In the genomic region with DNA sequence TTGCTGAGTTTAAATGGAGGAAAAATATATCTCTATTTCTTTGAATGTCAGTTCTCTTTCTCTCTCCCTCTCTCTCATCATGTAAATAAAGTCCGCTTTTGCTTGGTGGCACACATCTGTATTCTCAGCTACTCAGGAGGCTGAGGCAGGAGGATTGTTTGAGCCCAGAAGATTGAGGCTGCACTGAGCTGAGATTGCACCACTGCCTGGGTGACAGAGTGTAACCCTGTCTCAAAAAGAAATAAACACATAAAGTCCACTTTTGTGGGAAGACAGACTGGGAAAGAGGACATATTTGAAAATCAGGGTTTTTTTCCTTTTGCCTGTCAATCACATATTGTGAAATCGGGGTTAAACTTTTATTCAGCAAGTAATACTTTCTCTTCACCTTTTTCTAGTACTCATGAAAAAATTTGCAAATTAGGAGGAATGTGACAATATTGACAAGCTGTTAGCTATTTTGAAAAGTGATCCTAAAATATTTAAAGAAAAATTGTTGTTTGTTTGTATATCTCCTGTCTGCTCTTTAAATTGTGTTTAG, we compare ENCODE assay signal across 24 cellular contexts. TPM values are rescaled to one million over a fixed set of nuclear protein-coding genes. Genes with fewer than 3 reads are reported as not detected.
DNase-seq lines count a peak whose midpoint lies in the region; ATAC-seq, FAIRE-seq and TF ChIP-seq lines count a peak whose summit lies in the region.
"Had no signal": no experiment of that assay in that cellular context is flagged by ENCODE, and none has a peak within 500 bp of the region (broad histone marks: within the 10 kb centered on the region; RNA-seq: fewer than 3 reads in every experiment).

No MANE protein-coding gene starts in this region.

- no peak for TF ChIP-seq RAD21 in HepG2 (CRISPR knock-in tag; IDR thresholded peaks at IDR 0.05)

- intact Hi-C loops in MCF 10A (cut with micrococcal nuclease): no loop called here
- intact Hi-C loops in mammary epithelial cell (cut with micrococcal nuclease): no loop called here
- intact Hi-C loops in HepG2 (cut with micrococcal nuclease; ENCODE audit: unreplicated experiment): no loop called here
- intact Hi-C loops in activated naive CD4-positive, alpha-beta T cell treated with anti-CD3 and anti-CD28 coated beads for 36 hours (cut with micrococcal nuclease): no loop called here

- no peak for FAIRE-seq in HepG2 (lab: Jason Lieb, UNC)
- FAIRE-seq: TTC549 had no signal

- H3K4me3 ChIP-seq in mammary epithelial cell (replicated peaks in 1 of 3; ENCODE audit: insufficient read depth in 1 of 3, low read depth in 2 of 3, low read length in 3 of 3): no peak overlapping the region
- H3K4me3 ChIP-seq in brain microvascular endothelial cell (ENCODE audit: low read depth, low read length): no peak overlapping the region
- no peak overlapping the region for H3K4me3 ChIP-seq in HepG2 (replicated peaks in 1 of 3; ENCODE audit: insufficient read depth in 1 of 3, low read depth in 2 of 3, low read length in 3 of 3)
- H3K4me3 ChIP-seq in thoracic aorta: no peak overlapping the region
- H3K4me3 ChIP-seq: skin epidermis, upper lobe of right lung had no signal

- TF ChIP-seq EP300 in HepG2 (IDR thresholded peaks at IDR 0.05; ENCODE audit: low read depth in 2 of 2, low read length in 2 of 2) (no peak), HepG2 (CRISPR knock-in tag; IDR thresholded peaks at IDR 0.05; ENCODE audit: borderline replicate concordance) (no peak)

- no peak for DNase-seq in MCF 10A (ENCODE audit: unreplicated experiment)
- DNase-seq in mammary epithelial cell: no peak
- DNase-seq in brain microvascular endothelial cell: no peak
- no peak for DNase-seq in HepG2 (ENCODE audit: low spot score)
- DNase-seq in thoracic aorta (ENCODE audit: low spot score): no peak
- no peak for DNase-seq in activated gamma-delta T cell treated with Interleukin-2 at 50 U/mL for 16 hours
- DNase-seq in activated naive CD4-positive, alpha-beta T cell treated with anti-CD3 and anti-CD28 coated beads for 36 hours: no peak
- no peak for DNase-seq in activated CD4-positive, alpha-beta T cell treated with anti-CD3 and anti-CD28 coated beads for 4 hours
- DNase-seq: 8988T; activated CD4-positive, alpha-beta T cell treated with anti-CD3 and anti-CD28 coated beads for 48 hours; activated naive CD8-positive, alpha-beta T cell treated with anti-CD3 and anti-CD28 coated beads, Interleukin-2, amount 10 ng/mL, durations not matched to agents 7 days and 5 days; BE2C; dermis blood vessel endothelial cell; DND-41; foreskin fibroblast; naive thymus-derived CD8-positive, alpha-beta T cell; NCI-H1436 treated with DMSO at 0.1 percent for 48 hours; NCI-H2171 treated with DMSO at 0.1 percent for 48 hours; NCI-H526 treated with DMSO at 0.1 percent for 48 hours; stimulated activated naive CD4-positive, alpha-beta T cell; upper lobe of right lung had no signal

- CTCF ChIA-PET in MCF 10A (lab: Yijun Ruan, JAX) (interaction anchor here (0.9 to 1.5 kb wide), 3 partner anchors 11 to 75 kb away, joined by 3 to 4 read pairs (median 4); no protein-coding TSS in a partner anchor), mammary epithelial cell (lab: Charles Lee; ENCODE audit: low non-redundant PET) (no interaction called here), HepG2 (lab: Yijun Ruan, JAX; ENCODE audit: low intra/inter-chr PET ratio, low total read pairs) (no interaction called here)
- CTCF ChIA-PET in activated naive CD4-positive, alpha-beta T cell treated with anti-CD3 and anti-CD28 coated beads for 36 hours (lab: Charles Lee): no interaction called here

- peaks cover 30% of the 10 kb centered on the region for H3K36me3 Mint-ChIP-seq in MCF 10A (ENCODE audit: insufficient read depth, unreplicated experiment)
- no peaks in the 10 kb centered on the region for H3K36me3 Mint-ChIP-seq in activated naive CD4-positive, alpha-beta T cell treated with anti-CD3 and anti-CD28 coated beads for 36 hours (ENCODE audit: low read depth)
- H3K36me3 Mint-ChIP-seq: activated naive CD8-positive, alpha-beta T cell treated with anti-CD3 and anti-CD28 coated beads, Interleukin-2, amount 10 ng/mL, durations not matched to agents 7 days and 5 days; naive thymus-derived CD8-positive, alpha-beta T cell had no signal

- H3K9me3 ChIP-seq in mammary epithelial cell (replicated peaks; ENCODE audit: insufficient read depth, low read length) (no peaks in the 10 kb centered on the region), HepG2 (ENCODE audit: low read length) (no peaks in the 10 kb centered on the region), thoracic aorta (no peaks in the 10 kb centered on the region)
- H3K9me3 ChIP-seq: BE2C, upper lobe of right lung had no signal

- ATAC-seq in HepG2 (no peak), thoracic aorta (ENCODE audit: insufficient number of reproducible peaks, low FRiP score, low read depth) (no peak)
- ATAC-seq: HCT116; naive thymus-derived CD8-positive, alpha-beta T cell; upper lobe of right lung had no signal

- H3K4me1 ChIP-seq in mammary epithelial cell (ENCODE audit: insufficient read depth, low read length) (no peaks in the 10 kb centered on the region), HepG2 (ENCODE audit: insufficient read depth, low read length) (no peaks in the 10 kb centered on the region), thoracic aorta (ENCODE audit: control insufficient read depth in 1 of 2, low read depth in 2 of 2) (peaks cover 0 to 58% of the 10 kb centered on the region in 2 donors)
- H3K4me1 ChIP-seq: BE2C, upper lobe of right lung had no signal

- dilution Hi-C loops in mammary epithelial cell (cut with HindIII; ENCODE audit: low sequenced_read_pairs): no loop called here

- H3K27ac Mint-ChIP-seq in MCF 10A (ENCODE audit: low read depth, unreplicated experiment): peak overlapping the region; percentile 42
- H3K27ac Mint-ChIP-seq in activated naive CD4-positive, alpha-beta T cell treated with anti-CD3 and anti-CD28 coated beads for 36 hours: no peak overlapping the region
- H3K27ac Mint-ChIP-seq: activated naive CD8-positive, alpha-beta T cell treated with anti-CD3 and anti-CD28 coated beads, Interleukin-2, amount 10 ng/mL, durations not matched to agents 7 days and 5 days; naive thymus-derived CD8-positive, alpha-beta T cell had no signal

- H4K20me1 ChIP-seq in mammary epithelial cell (ENCODE audit: insufficient read depth, low read length) (no peaks in the 10 kb centered on the region), HepG2 (ENCODE audit: insufficient read depth, low read length) (no peaks in the 10 kb centered on the region)

- no peak overlapping the region for H3K27ac ChIP-seq in mammary epithelial cell (ENCODE audit: insufficient read depth, low read depth, low read length)
- H3K27ac ChIP-seq in brain microvascular endothelial cell: peak overlapping the region; percentile 74
- no peak overlapping the region for H3K27ac ChIP-seq in HepG2 (ENCODE audit: extremely low read length, insufficient read depth, low read length)
- peak overlapping the region; percentile 36 to 63 for H3K27ac ChIP-seq in thoracic aorta
- H3K27ac ChIP-seq: upper lobe of right lung had no signal

- BruUV-seq in MCF 10A (replicated peaks; lab: Mats Ljungman, UMichigan) (no TSS peak), mammary epithelial cell (replicated peaks; lab: Mats Ljungman, UMichigan) (no TSS peak), HepG2 (replicated peaks; lab: Mats Ljungman, UMichigan) (no TSS peak)

- 52% methylated on average over 2 of the region's 2 CpGs for WGBS in mammary epithelial cell (ENCODE audit: low coverage, missing lambda C conversion rate)
- WGBS in HepG2 (ENCODE audit: low lambda C conversion rate): 98% methylated on average over 2 of the region's 2 CpGs

- POLR2A ChIA-PET in MCF 10A (lab: Yijun Ruan, JAX) (interaction anchor here (2.5 to 4.3 kb wide), 3 partner anchors 10 to 40 kb away, joined by 11 to 43 read pairs (median 19); no protein-coding TSS in a partner anchor), HepG2 (lab: Yijun Ruan, JAX) (no interaction called here)

- peaks cover 53% of the 10 kb centered on the region for H3K27me3 Mint-ChIP-seq in MCF 10A (ENCODE audit: insufficient read depth, unreplicated experiment)
- no peaks in the 10 kb centered on the region for H3K27me3 Mint-ChIP-seq in activated naive CD4-positive, alpha-beta T cell treated with anti-CD3 and anti-CD28 coated beads for 36 hours (ENCODE audit: low read depth)
- H3K27me3 Mint-ChIP-seq: activated naive CD8-positive, alpha-beta T cell treated with anti-CD3 and anti-CD28 coated beads, Interleukin-2, amount 10 ng/mL, durations not matched to agents 7 days and 5 days had no signal

- H3K79me2 ChIP-seq in mammary epithelial cell (ENCODE audit: insufficient read depth, low read length) (peaks cover 96% of the 10 kb centered on the region), HepG2 (ENCODE audit: insufficient read depth, low read length) (peaks cover 5% of the 10 kb centered on the region)

- no peaks in the 10 kb centered on the region for H3K4me1 Mint-ChIP-seq in MCF 10A (ENCODE audit: insufficient read depth, unreplicated experiment)
- no peaks in the 10 kb centered on the region for H3K4me1 Mint-ChIP-seq in activated naive CD4-positive, alpha-beta T cell treated with anti-CD3 and anti-CD28 coated beads for 36 hours (ENCODE audit: low read depth)
- H3K4me1 Mint-ChIP-seq: activated naive CD8-positive, alpha-beta T cell treated with anti-CD3 and anti-CD28 coated beads, Interleukin-2, amount 10 ng/mL, durations not matched to agents 7 days and 5 days had no signal

- no peak for TF ChIP-seq POLR2A in HepG2 (IDR thresholded peaks at IDR 0.05; ENCODE audit: insufficient read depth in 1 of 2, low read depth in 2 of 2, low read length in 2 of 2)

- H3K27me3 ChIP-seq in mammary epithelial cell (ENCODE audit: insufficient read depth, low read length): no peaks in the 10 kb centered on the region
- no peaks in the 10 kb centered on the region for H3K27me3 ChIP-seq in brain microvascular endothelial cell (replicated peaks)
- no peaks in the 10 kb centered on the region for H3K27me3 ChIP-seq in HepG2 (ENCODE audit: control insufficient read depth in 1 of 2, insufficient read depth in 2 of 2, low read length in 2 of 2)
- no peaks in the 10 kb centered on the region for H3K27me3 ChIP-seq in thoracic aorta (replicated peaks; ENCODE audit: insufficient read depth)
- H3K27me3 ChIP-seq: BE2C, upper lobe of right lung had no signal

- in situ Hi-C loops in mammary epithelial cell (cut with MboI; ENCODE audit: low sequenced_read_pairs in 2 of 2): no loop called here
- in situ Hi-C loops in brain microvascular endothelial cell (cut with HindIII; ENCODE audit: low pct_ligation_motif_present, low sequenced_read_pairs): no loop called here
- in situ Hi-C loops in HepG2 (cut with HindIII; ENCODE audit: extremely low pct_ligation_motif_present, low pct_unique_long_range_greater_than_20kb): no loop called here

- H3K36me3 ChIP-seq in mammary epithelial cell (ENCODE audit: insufficient read depth, low read length) (peaks cover 4% of the 10 kb centered on the region), brain microvascular endothelial cell (replicated peaks) (peaks cover 9% of the 10 kb centered on the region), HepG2 (replicated peaks in 1 of 2; ENCODE audit: control insufficient read depth in 1 of 2, insufficient read depth in 2 of 2, low read length in 2 of 2) (0 out of 5 replicates have a peak, but pooled peaks cover 0 to 1% of the 10 kb centered on the region in 2 experiments), thoracic aorta (peaks cover 5% of the 10 kb centered on the region)
- H3K36me3 ChIP-seq: BE2C, upper lobe of right lung had no signal

- H3K4me3 Mint-ChIP-seq in MCF 10A (ENCODE audit: unreplicated experiment): no peak overlapping the region
- H3K4me3 Mint-ChIP-seq in activated naive CD4-positive, alpha-beta T cell treated with anti-CD3 and anti-CD28 coated beads for 36 hours: no peak overlapping the region
- H3K4me3 Mint-ChIP-seq: activated naive CD8-positive, alpha-beta T cell treated with anti-CD3 and anti-CD28 coated beads, Interleukin-2, amount 10 ng/mL, durations not matched to agents 7 days and 5 days; naive thymus-derived CD8-positive, alpha-beta T cell had no signal

- TF ChIP-seq CTCF in MCF 10A (IDR thresholded peaks at IDR 0.05; ENCODE audit: unreplicated experiment): no peak
- no peak for TF ChIP-seq CTCF in mammary epithelial cell (conservative IDR thresholded peaks at IDR 0.05 in 1 of 2, IDR thresholded peaks at IDR 0.05 in 1 of 2; ENCODE audit: extremely low read depth in 1 of 2, insufficient read depth in 1 of 2, low read depth in 1 of 2, low read length in 2 of 2)
- no peak for TF ChIP-seq CTCF in brain microvascular endothelial cell (IDR thresholded peaks at IDR 0.05; ENCODE audit: low read depth, low read length, missing control alignments)
- no peak for TF ChIP-seq CTCF in HepG2 (CRISPR knock-in tag; IDR thresholded peaks at IDR 0.05)
- TF ChIP-seq CTCF in thoracic aorta (IDR thresholded peaks at IDR 0.05): no peak

- H3K4me2 ChIP-seq in mammary epithelial cell (ENCODE audit: insufficient read depth, low read depth, low read length): no peak overlapping the region
- H3K4me2 ChIP-seq in HepG2 (ENCODE audit: low read depth, low read length): no peak overlapping the region

- H3K9me3 Mint-ChIP-seq in MCF 10A (ENCODE audit: unreplicated experiment): no peaks in the 10 kb centered on the region
- no peaks in the 10 kb centered on the region for H3K9me3 Mint-ChIP-seq in activated naive CD4-positive, alpha-beta T cell treated with anti-CD3 and anti-CD28 coated beads for 36 hours
- H3K9me3 Mint-ChIP-seq: activated naive CD8-positive, alpha-beta T cell treated with anti-CD3 and anti-CD28 coated beads, Interleukin-2, amount 10 ng/mL, durations not matched to agents 7 days and 5 days; naive thymus-derived CD8-positive, alpha-beta T cell had no signal

- no peak overlapping the region for H2AFZ ChIP-seq in mammary epithelial cell (ENCODE audit: low read depth, low read length)
- H2AFZ ChIP-seq in HepG2 (ENCODE audit: low read length): no peak overlapping the region

- no peak overlapping the region for H3K9ac ChIP-seq in mammary epithelial cell (ENCODE audit: insufficient read depth, low read length)
- H3K9ac ChIP-seq in HepG2 (ENCODE audit: insufficient read depth, low read depth, low read length): no peak overlapping the region

RNA-seq across cellular contexts. Expression of gene PLS3, which starts 42.6 kb away (rescaled TPM):
- 127 and 147 TPM in 2 replicates for total RNA-seq in MCF 10A (2022)
- 100 to 1,000 TPM; 253 to 393 TPM for total RNA-seq in mammary epithelial cell
- 172 TPM for polyA plus RNA-seq in mammary epithelial cell
- polyA minus RNA-seq in mammary epithelial cell: 416 TPM
- total RNA-seq in HepG2 (2016; rRNA removed; fragmentation: Illumina TruSeq; extraction: Trizol): 99.9 and 173 TPM in 2 replicates
- total RNA-seq in HepG2 (2016; cell fraction: cytosol; rRNA removed; fragmentation: Illumina TruSeq; extraction: Trizol; ENCODE audit: low read depth): 4.8 and 5.6 TPM in 2 replicates
- 104 and 176 TPM in 2 replicates for total RNA-seq in HepG2 (2016; cell fraction: insoluble cytoplasmic fraction; rRNA removed; fragmentation: Illumina TruSeq; extraction: Trizol)
- total RNA-seq in HepG2 (2016; cell fraction: membrane; rRNA removed; fragmentation: Illumina TruSeq; extraction: Trizol): 15.0 and 17.4 TPM in 2 replicates
- total RNA-seq in HepG2 (2016; cell fraction: nucleus; rRNA removed; fragmentation: Illumina TruSeq; extraction: Trizol): 46.5 and 49.1 TPM in 2 replicates
- polyA plus RNA-seq in HepG2 (2011; rRNA removed): 50.0 and 55.7 TPM in 2 replicates
- polyA plus RNA-seq in HepG2 (2011; cell fraction: cytosol; rRNA removed): 23.3 and 39.0 TPM in 2 replicates
- 10.3 and 17.8 TPM in 2 replicates for polyA plus RNA-seq in HepG2 (2011; cell fraction: nucleus; rRNA removed)
- 55.0 and 66.5 TPM in 2 replicates for polyA plus RNA-seq in HepG2 (2012)
- 2.5 and 2.8 TPM in 2 replicates for polyA plus RNA-seq in HepG2 (2016; cell fraction: cytosol; fragmentation: Illumina TruSeq; extraction: Trizol; ENCODE audit: low read depth)
- 119 and 132 TPM in 2 replicates for polyA plus RNA-seq in HepG2 (2016; cell fraction: insoluble cytoplasmic fraction; fragmentation: Illumina TruSeq; extraction: Trizol; ENCODE audit: low read depth)
- 7.7 and 8.4 TPM in 2 replicates for polyA plus RNA-seq in HepG2 (2016; cell fraction: membrane; fragmentation: Illumina TruSeq; extraction: Trizol; ENCODE audit: low read depth)
- 41.1 and 45.9 TPM in 2 replicates for polyA plus RNA-seq in HepG2 (2016; cell fraction: nucleus; fragmentation: Illumina TruSeq; extraction: Trizol; ENCODE audit: insufficient read depth, low read depth)
- polyA minus RNA-seq in HepG2 (2011; rRNA and poly(A)+ RNA removed; ENCODE audit: low replicate concordance): 16.8 and 41.4 TPM in 2 replicates
- polyA minus RNA-seq in HepG2 (2011; cell fraction: cytosol; rRNA and poly(A)+ RNA removed): 60.9 and 101 TPM in 2 replicates
- 18.5 and 30.6 TPM in 2 replicates for polyA minus RNA-seq in HepG2 (2011; cell fraction: nucleus; rRNA and poly(A)+ RNA removed)
- total RNA-seq in thoracic aorta: 100 to 1,000 TPM; 466 to 474 TPM
- 1 to 10 TPM in 1 of 2 experiments, under 1 TPM in 1; 0.81 to 1.3 TPM for total RNA-seq in activated naive CD4-positive, alpha-beta T cell treated with anti-CD3 and anti-CD28 coated beads for 36 hours
- total RNA-seq: naive thymus-derived CD8-positive, alpha-beta T cell had no signal
- polyA plus RNA-seq: naive thymus-derived CD8-positive, alpha-beta T cell had no signal

Comparison
In these comparisons a context has a peak if more than half of its experiments do, and no peak if none do; other contexts are left out.
1. H3K27ac ChIP-seq: peak in brain microvascular endothelial cell (single experiment) and thoracic aorta (2 of 2); none in mammary epithelial cell (single experiment) and HepG2 (single experiment).